In genomic region chr17:31623990-31624389, GRCh38 we compare ENCODE assay signal across 20 cellular contexts.
DNase-seq lines count a peak whose midpoint lies in the region; ATAC-seq and TF ChIP-seq lines count a peak whose summit lies in the region.
"Had no signal": no experiment of that assay in that cellular context is flagged by ENCODE, and none has a peak within 500 bp of the region (broad histone marks: within the 10 kb centered on the region; RNA-seq: fewer than 3 reads in every experiment).

No MANE protein-coding gene starts in this region.

- TF ChIP-seq RAD21 in HCT116 (IDR thresholded peaks at IDR 0.05; ENCODE audit: low read depth) = no peak

- DNase-seq in MCF 10A (ENCODE audit: unreplicated experiment) (peak; percentile 25), breast epithelium (ENCODE audit: low spot score in 2 of 2) (no peak), HCT116 (ENCODE audit: low read depth, low spot score) (no peak), SHP77 treated with DMSO at 0.1 percent for 48 hours (lab: John Stamatoyannopoulos, UW) (peak; percentile 44), cerebellum (ENCODE audit: low spot score) (no peak), NCI-H345 (lab: John Stamatoyannopoulos, UW) (no peak)
- DNase-seq in activated CD4-positive, alpha-beta T cell treated with anti-CD3 and anti-CD28 coated beads, Interleukin-2, amount 10 ng/mL, durations not matched to agents 7 days and 5 days = no peak
- DNase-seq: CD8-positive, alpha-beta T cell; COR-L47; DMS 273 treated with DMSO at 0.1 percent for 48 hours; DMS79; GDM1; HCEC 1CT; HFFc6; KBM-7 had no signal

- H3K4me3 Mint-ChIP-seq in MCF 10A (ENCODE audit: unreplicated experiment) = no peak overlapping the region
- no peak overlapping the region for H3K4me3 Mint-ChIP-seq in activated CD4-positive, alpha-beta T cell treated with anti-CD3 and anti-CD28 coated beads, Interleukin-2, amount 10 ng/mL, durations not matched to agents 7 days and 5 days
- H3K4me3 Mint-ChIP-seq: B cell; CD8-positive, alpha-beta T cell; GM23338; HFFc6; IgD-negative memory B cell had no signal

- no peaks in the 10 kb centered on the region for H3K36me3 ChIP-seq in breast epithelium
- no peaks in the 10 kb centered on the region for H3K36me3 ChIP-seq in HCT116 (ENCODE audit: control insufficient read depth in 1 of 2, insufficient read depth in 2 of 2, low read length in 2 of 2)
- H3K36me3 ChIP-seq: BLaER1 treated with 17β-estradiol and CSF1 and Interleukin-3, amounts not matched to agents 10 nM and 100 nM had no signal

- no peaks in the 10 kb centered on the region for H3K4me1 ChIP-seq in breast epithelium
- H3K4me1 ChIP-seq in HCT116 (ENCODE audit: control insufficient read depth in 1 of 2, insufficient read depth in 2 of 2, low read length in 2 of 2) = peaks cover 6 to 12% of the 10 kb centered on the region in 2 experiments
- H3K4me1 ChIP-seq: BLaER1 treated with 17β-estradiol and CSF1 and Interleukin-3, amounts not matched to agents 10 nM and 100 nM had no signal

- H3K9me2 ChIP-seq in HCT116 (ENCODE audit: insufficient read depth) = no peaks in the 10 kb centered on the region

- no peaks in the 10 kb centered on the region for H4K20me1 ChIP-seq in HCT116 (ENCODE audit: insufficient read depth)
- H4K20me1 ChIP-seq: BLaER1 treated with 17β-estradiol and CSF1 and Interleukin-3, amounts not matched to agents 10 nM and 100 nM had no signal

- RAD21 ChIA-PET in HCT116 (lab: Charles Lee; ENCODE audit: low non-redundant PET in 1 of 2, low total read pairs in 2 of 2, uncharacterized antibody in 2 of 2, unreplicated experiment in 2 of 2) = no interaction called here

- no peak overlapping the region for H3K9ac ChIP-seq in HCT116 (ENCODE audit: low read length)
- H3K9ac ChIP-seq: BLaER1 treated with 17β-estradiol and CSF1 and Interleukin-3, amounts not matched to agents 10 nM and 100 nM had no signal

- no peak overlapping the region for H3K27ac ChIP-seq in breast epithelium
- no peak overlapping the region for H3K27ac ChIP-seq in HCT116 (ENCODE audit: low read depth, low read length)
- H3K27ac ChIP-seq: 22Rv1; BLaER1 treated with 17β-estradiol and CSF1 and Interleukin-3, amounts not matched to agents 10 nM and 100 nM had no signal

- H2AFZ ChIP-seq in HCT116 (ENCODE audit: low read depth, low read length, poor library complexity, severe bottlenecking) = peak overlapping the region; percentile 86
- H2AFZ ChIP-seq: GM23338 had no signal

- peak overlapping the region; percentile 12; the same call in 1 of the 2 replicates for H3K4me2 ChIP-seq in HCT116 (ENCODE audit: low read length)
- H3K4me2 ChIP-seq: BLaER1 treated with 17β-estradiol and CSF1 and Interleukin-3, amounts not matched to agents 10 nM and 100 nM; GM23338 had no signal

- TF ChIP-seq POLR2A in breast epithelium (IDR thresholded peaks at IDR 0.05) (no peak), HCT116 (IDR thresholded peaks at IDR 0.05; ENCODE audit: borderline replicate concordance, extremely low read depth, insufficient read depth, insufficient read length) (no peak)

- H3K36me3 Mint-ChIP-seq in MCF 10A (ENCODE audit: insufficient read depth, unreplicated experiment) = no peaks in the 10 kb centered on the region
- H3K36me3 Mint-ChIP-seq in activated CD4-positive, alpha-beta T cell treated with anti-CD3 and anti-CD28 coated beads, Interleukin-2, amount 10 ng/mL, durations not matched to agents 7 days and 5 days (ENCODE audit: low read depth) = no peaks in the 10 kb centered on the region
- H3K36me3 Mint-ChIP-seq: CD8-positive, alpha-beta T cell; IgD-negative memory B cell had no signal

- POLR2A ChIA-PET in MCF 10A (lab: Yijun Ruan, JAX) (no interaction called here), HCT116 (lab: Charles Lee) (no interaction called here)
- POLR2A ChIA-PET in activated CD4-positive, alpha-beta T cell treated with anti-CD3 and anti-CD28 coated beads, Interleukin-2, amount 10 ng/mL, durations not matched to agents 7 days and 5 days (lab: Charles Lee) = no interaction called here

- intact Hi-C loops in MCF 10A (cut with micrococcal nuclease) (no loop called here), breast epithelium (cut with DNase I; ENCODE audit: low total_unique reads) (no loop called here), HCT116 (cut with micrococcal nuclease) (no loop called here)

- no peak overlapping the region for H3K27ac Mint-ChIP-seq in MCF 10A (ENCODE audit: low read depth, unreplicated experiment)
- H3K27ac Mint-ChIP-seq in activated CD4-positive, alpha-beta T cell treated with anti-CD3 and anti-CD28 coated beads, Interleukin-2, amount 10 ng/mL, durations not matched to agents 7 days and 5 days = no peak overlapping the region
- H3K27ac Mint-ChIP-seq: B cell; CD8-positive, alpha-beta T cell; GM23338; HFFc6; IgD-negative memory B cell had no signal

- TF ChIP-seq CTCF in MCF 10A (IDR thresholded peaks at IDR 0.05; ENCODE audit: unreplicated experiment) = no peak
- TF ChIP-seq CTCF in breast epithelium (IDR thresholded peaks at IDR 0.05) = no peak
- TF ChIP-seq CTCF in HCT116 (IDR thresholded peaks at IDR 0.05 in 2 of 3, conservative IDR thresholded peaks at IDR 0.05 in 1 of 3; ENCODE audit: borderline replicate concordance in 1 of 3, insufficient read depth in 1 of 3, low read depth in 2 of 3, low read length in 2 of 3) = no peak

- H3K9me3 Mint-ChIP-seq in MCF 10A (ENCODE audit: unreplicated experiment) = peaks cover 20% of the 10 kb centered on the region
- peaks cover 18% of the 10 kb centered on the region for H3K9me3 Mint-ChIP-seq in activated CD4-positive, alpha-beta T cell treated with anti-CD3 and anti-CD28 coated beads, Interleukin-2, amount 10 ng/mL, durations not matched to agents 7 days and 5 days

- H3K27me3 ChIP-seq in breast epithelium (no peaks in the 10 kb centered on the region), HCT116 (ENCODE audit: insufficient read depth, low read length) (no peaks in the 10 kb centered on the region)
- H3K27me3 ChIP-seq: BLaER1 treated with 17β-estradiol and CSF1 and Interleukin-3, amounts not matched to agents 10 nM and 100 nM had no signal

- H3K4me3 ChIP-seq in breast epithelium = no peak overlapping the region
- H3K4me3 ChIP-seq in HCT116 (replicated peaks in 1 of 2; ENCODE audit: low read depth in 1 of 2, low read length in 2 of 2) = no peak overlapping the region
- H3K4me3 ChIP-seq: BLaER1 treated with 17β-estradiol and CSF1 and Interleukin-3, amounts not matched to agents 10 nM and 100 nM; GM23338 had no signal

- H3K9me3 ChIP-seq in breast epithelium (peaks cover 6 to 20% of the 10 kb centered on the region in 2 donors), HCT116 (ENCODE audit: control insufficient read depth in 1 of 2, insufficient read depth in 1 of 2, low read depth in 1 of 2, low read length in 2 of 2) (no peaks in the 10 kb centered on the region; a peak in 1 of 4 replicates)

- BruUV-seq in MCF 10A (replicated peaks; lab: Mats Ljungman, UMichigan) (no TSS peak), HCT116 (replicated peaks; lab: Mats Ljungman, UMichigan) (no TSS peak)

- peaks cover 19% of the 10 kb centered on the region for H3K4me1 Mint-ChIP-seq in MCF 10A (ENCODE audit: insufficient read depth, unreplicated experiment)
- peaks cover 1% of the 10 kb centered on the region for H3K4me1 Mint-ChIP-seq in activated CD4-positive, alpha-beta T cell treated with anti-CD3 and anti-CD28 coated beads, Interleukin-2, amount 10 ng/mL, durations not matched to agents 7 days and 5 days
- H3K4me1 Mint-ChIP-seq: B cell, GM23338, IgD-negative memory B cell had no signal

- no peaks in the 10 kb centered on the region for H3K79me2 ChIP-seq in HCT116 (ENCODE audit: insufficient read depth, low read length)

- no peaks in the 10 kb centered on the region for H3K27me3 Mint-ChIP-seq in MCF 10A (ENCODE audit: insufficient read depth, unreplicated experiment)
- peaks cover 24% of the 10 kb centered on the region for H3K27me3 Mint-ChIP-seq in activated CD4-positive, alpha-beta T cell treated with anti-CD3 and anti-CD28 coated beads, Interleukin-2, amount 10 ng/mL, durations not matched to agents 7 days and 5 days

- ATAC-seq in HCT116 = peak; percentile 52; the same call in 1 of the 2 replicates
- ATAC-seq: CD8-positive, alpha-beta T cell; GM23338 had no signal

- CTCF ChIA-PET in MCF 10A (lab: Yijun Ruan, JAX) (interaction anchor here (0.7 kb wide), 1 partner anchor 8 kb away, joined by 3 read pairs; no protein-coding TSS in a partner anchor), HCT116 (lab: Charles Lee) (no interaction called here)
- CTCF ChIA-PET in activated CD4-positive, alpha-beta T cell treated with anti-CD3 and anti-CD28 coated beads, Interleukin-2, amount 10 ng/mL, durations not matched to agents 7 days and 5 days (lab: Charles Lee) = interaction anchor here (0.6 kb wide), 1 partner anchor 153 kb away, joined by 3 read pairs; no protein-coding TSS in a partner anchor

TF ChIP-seq in HCT116, 20 proteins besides CTCF, POLR2A, EP300 and RAD21:
- TF ChIP-seq JUND (IDR thresholded peaks at IDR 0.05) = peak; percentile 40; the same call in 1 of the 2 replicates
- no peak for TF ChIP-seq POLR2AphosphoS5 (IDR thresholded peaks at IDR 0.05; ENCODE audit: low read depth, low read length)
- peak; percentile 40; the same call in 1 of the 2 replicates for TF ChIP-seq FOSL1 (IDR thresholded peaks at IDR 0.05; ENCODE audit: low read depth)
- no peak for TF ChIP-seq EZH2 (IDR thresholded peaks at IDR 0.05)

Comparison
In these comparisons a context has a peak if more than half of its experiments do, and no peak if none do; other contexts are left out.
1. DNase-seq: peak in MCF 10A (single experiment) and SHP77 treated with DMSO at 0.1 percent for 48 hours (single experiment); none in breast epithelium (0 of 2), HCT116 (single experiment), cerebellum (single experiment), activated CD4-positive, alpha-beta T cell treated with anti-CD3 and anti-CD28 coated beads, Interleukin-2, amount 10 ng/mL, durations not matched to agents 7 days and 5 days (single experiment) and NCI-H345 (single experiment).